ENCODE assay signal across 10 cellular contexts in the genomic region with DNA sequence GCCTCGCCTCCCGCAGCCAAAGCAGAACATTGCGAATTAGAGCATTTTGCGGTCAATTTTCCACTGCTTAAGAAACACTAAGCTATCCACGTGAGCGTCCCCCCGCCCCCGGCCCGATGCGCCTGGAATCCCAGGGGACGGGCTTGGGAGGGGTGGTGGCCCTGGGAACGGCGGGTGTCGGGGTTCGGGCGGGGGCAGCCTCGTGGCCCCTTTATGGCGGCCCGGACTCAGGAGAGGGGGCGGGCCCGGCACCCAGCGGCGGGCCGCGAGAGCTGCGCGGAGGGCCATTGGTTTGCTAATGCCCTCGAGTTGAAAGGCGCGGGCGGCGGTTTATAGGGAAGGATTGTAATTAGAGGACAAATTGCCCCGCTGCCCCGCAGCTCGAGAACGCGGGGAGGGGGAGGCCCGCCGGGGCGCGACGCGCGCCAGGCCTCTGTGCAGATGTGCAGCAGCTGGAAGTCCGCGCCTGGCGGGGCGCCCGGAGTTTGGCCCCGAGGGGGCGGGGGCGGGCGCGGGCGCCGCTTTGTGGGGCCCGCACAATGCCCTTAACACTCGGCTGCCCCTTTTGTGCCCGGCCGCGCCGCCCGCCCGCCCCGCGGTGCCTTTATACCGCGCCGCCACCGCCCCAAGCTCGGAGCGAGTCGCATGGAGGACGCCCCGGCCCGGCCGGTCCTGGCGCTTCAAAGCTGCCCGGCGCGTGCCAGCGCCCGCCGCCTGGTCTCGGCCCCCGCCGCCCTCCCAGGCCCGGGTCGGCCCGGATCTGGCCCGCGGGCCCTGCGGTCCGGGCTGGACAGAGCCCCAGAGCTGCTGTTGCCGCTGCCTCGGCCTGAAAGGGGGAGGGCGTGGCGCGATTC. TPM values are rescaled to one million over a fixed set of nuclear protein-coding genes. Genes with fewer than 3 reads are reported as not detected.
DNase-seq lines count a peak whose midpoint lies in the region.
"Had no signal": no experiment of that assay in that cellular context is flagged by ENCODE, and none has a peak within 500 bp of the region (broad histone marks: within the 10 kb centered on the region; RNA-seq: fewer than 3 reads in every experiment).

No MANE protein-coding gene starts in this region.

- no peak overlapping the region for H3K27ac ChIP-seq in ACC112 (ENCODE audit: low read depth, low read length)

- H3K4me1 ChIP-seq in ACC112 (ENCODE audit: control insufficient read depth, insufficient read depth, low read length, unreplicated experiment) = no peaks in the 10 kb centered on the region

- H3K9me3 ChIP-seq in iPS-18c (ENCODE audit: control insufficient read depth, insufficient read depth, low read length) = no peaks in the 10 kb centered on the region
- H3K9me3 ChIP-seq: Caco-2 had no signal

- H3K4me3 ChIP-seq in ACC112 (ENCODE audit: low read depth, low read length) (peak overlapping the region; percentile 61; the same call in 1 of the 2 replicates), iPS-18c (ENCODE audit: insufficient read depth, low read depth, low read length) (peak overlapping the region; percentile 40)

- peak overlapping the region; percentile 25 for H2AFZ ChIP-seq in ACC112 (ENCODE audit: low read length, unreplicated experiment)

- no peaks in the 10 kb centered on the region for H3K79me2 ChIP-seq in ACC112 (ENCODE audit: control insufficient read depth, insufficient read depth, low read length, unreplicated experiment)

- H3K27me3 ChIP-seq in ACC112 (ENCODE audit: insufficient read depth, low read length) = peaks cover 58% of the 10 kb centered on the region

- H3K36me3 ChIP-seq in ACC112 (ENCODE audit: insufficient read depth, low read length) = no peaks in the 10 kb centered on the region

- DNase-seq in NCI-H2227 treated with DMSO at 0.1 percent for 48 hours (lab: John Stamatoyannopoulos, UW) = peak; percentile 26
- DNase-seq in NCI-H2107 (lab: John Stamatoyannopoulos, UW) = no peak
- no peak for DNase-seq in NAMALWA (ENCODE audit: low spot score)
- no peak for DNase-seq in A172 (ENCODE audit: low spot score)
- DNase-seq: Caco-2; NCI-H526 treated with DMSO at 0.1 percent for 48 hours; stimulated activated CD4-positive, alpha-beta T cell treated with anti-CD3 and anti-CD28 coated beads, Interleukin-4, amount 100 ng/mL, for 1 hour had no signal

RNA-seq across cellular contexts. Expression of gene HES3, which starts 1.9 kb away (rescaled TPM):
- total RNA-seq in A172 (2014; rRNA removed; shearing (Covaris generic)) = not detected in 2 replicates
- total RNA-seq: Caco-2, fibroblast of lung had no signal

RNA-seq across cellular contexts. Expression of gene ICMT, which starts 6.3 kb away (rescaled TPM):
- total RNA-seq in A172 (2014; rRNA removed; shearing (Covaris generic)) = 62.7 and 66.4 TPM in 2 replicates

RNA-seq across cellular contexts. Expression of gene GPR153, which starts 18.8 kb away (rescaled TPM):
- 4.1 and 5.0 TPM in 2 replicates for total RNA-seq in A172 (2014; rRNA removed; shearing (Covaris generic))

RNA-seq across cellular contexts. Expression of gene RNF207, which starts 36.2 kb away (rescaled TPM):
- total RNA-seq in A172 (2014; rRNA removed; shearing (Covaris generic)) = 4.0 and 6.3 TPM in 2 replicates

RNA-seq across cellular contexts. Expression of gene RPL22, which starts 42.7 kb away (rescaled TPM):
- total RNA-seq in A172 (2014; rRNA removed; shearing (Covaris generic)) = 88.4 and 112 TPM in 2 replicates
